In the genomic region with DNA sequence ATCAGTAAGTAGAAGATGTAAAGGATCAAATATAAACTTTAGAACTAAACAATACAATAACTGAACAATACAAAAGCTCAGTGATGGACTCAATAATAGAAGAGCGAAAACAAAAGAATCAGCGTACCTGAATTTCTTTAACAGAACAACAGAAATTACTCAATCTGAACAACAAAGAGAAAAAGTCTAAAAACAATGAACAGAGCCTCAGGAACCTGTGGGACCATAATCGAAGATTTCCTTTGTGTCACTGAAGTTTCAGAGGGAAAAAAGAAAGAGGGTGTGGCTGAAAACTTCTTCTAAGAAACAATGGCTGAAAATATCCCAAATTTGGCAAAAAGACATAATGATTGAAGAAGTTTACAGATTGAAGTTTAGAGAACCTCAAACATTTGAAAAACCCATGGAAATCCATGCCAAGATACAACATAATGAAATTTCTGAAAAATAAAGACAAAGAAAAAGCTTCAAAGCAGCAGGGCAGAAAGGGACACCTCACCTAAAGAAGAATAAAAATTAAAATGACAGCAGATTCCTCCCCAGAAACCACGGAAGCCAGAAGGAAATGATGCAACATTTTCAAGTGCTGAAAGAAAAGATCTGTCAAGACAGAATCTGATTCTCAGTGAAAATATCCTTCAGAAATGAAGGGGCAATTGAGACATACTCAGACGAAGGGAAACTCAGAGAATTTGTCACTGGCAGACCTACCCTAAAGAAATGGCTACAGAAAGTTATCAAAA, we compare ENCODE assay signal across 1 cellular context.
A peak's percentile ranks its signal among the peaks of the same experiment; 100 is the strongest.
TF ChIP-seq lines count a peak whose summit lies in the region.

No MANE protein-coding gene starts in this region.

TF ChIP-seq in K562, 482 proteins besides CTCF, POLR2A, EP300 and RAD21 (continued from another document and continues in another):
- TF ChIP-seq, protein P1, sequence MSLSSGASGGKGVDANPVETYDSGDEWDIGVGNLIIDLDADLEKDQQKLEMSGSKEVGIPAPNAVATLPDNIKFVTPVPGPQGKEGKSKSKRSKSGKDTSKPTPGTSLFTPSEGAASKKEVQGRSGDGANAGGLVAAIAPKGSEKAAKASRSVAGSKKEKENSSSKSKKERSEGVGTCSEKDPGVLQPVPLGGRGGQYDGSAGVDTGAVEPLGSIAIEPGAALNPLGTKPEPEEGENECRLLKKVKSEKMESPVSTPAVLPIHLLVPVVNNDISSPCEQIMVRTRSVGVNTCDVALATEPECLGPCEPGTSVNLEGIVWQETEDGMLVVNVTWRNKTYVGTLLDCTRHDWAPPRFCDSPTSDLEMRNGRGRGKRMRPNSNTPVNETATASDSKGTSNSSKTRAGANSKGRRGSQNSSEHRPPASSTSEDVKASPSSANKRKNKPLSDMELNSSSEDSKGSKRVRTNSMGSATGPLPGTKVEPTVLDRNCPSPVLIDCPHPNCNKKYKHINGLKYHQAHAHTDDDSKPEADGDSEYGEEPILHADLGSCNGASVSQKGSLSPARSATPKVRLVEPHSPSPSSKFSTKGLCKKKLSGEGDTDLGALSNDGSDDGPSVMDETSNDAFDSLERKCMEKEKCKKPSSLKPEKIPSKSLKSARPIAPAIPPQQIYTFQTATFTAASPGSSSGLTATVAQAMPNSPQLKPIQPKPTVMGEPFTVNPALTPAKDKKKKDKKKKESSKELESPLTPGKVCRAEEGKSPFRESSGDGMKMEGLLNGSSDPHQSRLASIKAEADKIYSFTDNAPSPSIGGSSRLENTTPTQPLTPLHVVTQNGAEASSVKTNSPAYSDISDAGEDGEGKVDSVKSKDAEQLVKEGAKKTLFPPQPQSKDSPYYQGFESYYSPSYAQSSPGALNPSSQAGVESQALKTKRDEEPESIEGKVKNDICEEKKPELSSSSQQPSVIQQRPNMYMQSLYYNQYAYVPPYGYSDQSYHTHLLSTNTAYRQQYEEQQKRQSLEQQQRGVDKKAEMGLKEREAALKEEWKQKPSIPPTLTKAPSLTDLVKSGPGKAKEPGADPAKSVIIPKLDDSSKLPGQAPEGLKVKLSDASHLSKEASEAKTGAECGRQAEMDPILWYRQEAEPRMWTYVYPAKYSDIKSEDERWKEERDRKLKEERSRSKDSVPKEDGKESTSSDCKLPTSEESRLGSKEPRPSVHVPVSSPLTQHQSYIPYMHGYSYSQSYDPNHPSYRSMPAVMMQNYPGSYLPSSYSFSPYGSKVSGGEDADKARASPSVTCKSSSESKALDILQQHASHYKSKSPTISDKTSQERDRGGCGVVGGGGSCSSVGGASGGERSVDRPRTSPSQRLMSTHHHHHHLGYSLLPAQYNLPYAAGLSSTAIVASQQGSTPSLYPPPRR (CRISPR knock-in tag; IDR thresholded peaks at IDR 0.05; ENCODE audit: borderline replicate concordance) = no peak
- TF ChIP-seq ZNF408 (CRISPR knock-in tag; IDR thresholded peaks at IDR 0.05; ENCODE audit: low read depth) (no peak), IFI16 (CRISPR knock-in tag; IDR thresholded peaks at IDR 0.05) (no peak), RCOR1 (IDR thresholded peaks at IDR 0.05; ENCODE audit: borderline replicate concordance in 1 of 2, low read depth in 2 of 2, low read length in 2 of 2) (peak in 1 of 2 experiments; percentile 69; a peak in 1 of 4 replicates), COPS2 (conservative IDR thresholded peaks at IDR 0.05) (no peak), ATF1 (CRISPR knock-in tag; IDR thresholded peaks at IDR 0.05) (no peak), ATF1 (tag; IDR thresholded peaks at IDR 0.05) (no peak), RAD51 (IDR thresholded peaks at IDR 0.05; ENCODE audit: borderline replicate concordance, low read depth) (no peak), NCOA1 (IDR thresholded peaks at IDR 0.05; ENCODE audit: low read depth) (no peak), CSDE1 (IDR thresholded peaks at IDR 0.05) (no peak), BHLHE40 (IDR thresholded peaks at IDR 0.05; ENCODE audit: low read length) (no peak), MTF1 (CRISPR knock-in tag; IDR thresholded peaks at IDR 0.05; ENCODE audit: borderline replicate concordance) (no peak), GABPA (tag; conservative IDR thresholded peaks at IDR 0.05; ENCODE audit: low read depth) (peak; percentile 59; the same call in 1 of the 2 replicates), NCOR1 (IDR thresholded peaks at IDR 0.05) (no peak), CEBPG (CRISPR knock-in tag; IDR thresholded peaks at IDR 0.05) (peak; percentile 95), CEBPG (tag; conservative IDR thresholded peaks at IDR 0.05 in 1 of 2, IDR thresholded peaks at IDR 0.05 in 1 of 2) (peak; percentile 98 to 99), ZNF212 (CRISPR knock-in tag; IDR thresholded peaks at IDR 0.05) (no peak), DIDO1 (tag; IDR thresholded peaks at IDR 0.05; ENCODE audit: low read depth) (no peak), HNRNPUL1 (IDR thresholded peaks at IDR 0.05; ENCODE audit: low read length) (no peak), BCL6 (CRISPR knock-in tag; IDR thresholded peaks at IDR 0.05) (no peak), MCM7 (IDR thresholded peaks at IDR 0.05) (no peak), PTBP1 (IDR thresholded peaks at IDR 0.05; ENCODE audit: low read depth, low read length) (no peak), KDM5B (IDR thresholded peaks at IDR 0.05; ENCODE audit: insufficient replicate concordance, low read depth, low read length) (no peak), CHCHD3 (CRISPR knock-in tag; IDR thresholded peaks at IDR 0.05) (no peak), DMBX1 (CRISPR knock-in tag; IDR thresholded peaks at IDR 0.05; ENCODE audit: borderline replicate concordance) (peak; percentile 34; the same call in 1 of the 2 replicates), PHB2 (IDR thresholded peaks at IDR 0.05; ENCODE audit: low read depth) (no peak), POLR2B (IDR thresholded peaks at IDR 0.05; ENCODE audit: low read depth, partially characterized antibody) (no peak), NRF1 (conservative IDR thresholded peaks at IDR 0.05 in 1 of 2, IDR thresholded peaks at IDR 0.05 in 1 of 2) (no peak), POLR3A (IDR thresholded peaks at IDR 0.05; ENCODE audit: borderline replicate concordance, extremely low read depth, insufficient read depth, insufficient read length) (no peak), U2AF2 (optimal IDR thresholded peaks at IDR 0.05; ENCODE audit: low read depth, low read length) (no peak), NFIC (IDR thresholded peaks at IDR 0.05) (no peak), FOXK1 (CRISPR knock-in tag; IDR thresholded peaks at IDR 0.05; ENCODE audit: borderline replicate concordance) (no peak), DNMT1 (IDR thresholded peaks at IDR 0.05) (no peak), NR3C1 (CRISPR knock-in tag; IDR thresholded peaks at IDR 0.05) (no peak), GABPB2 (CRISPR knock-in tag; conservative IDR thresholded peaks at IDR 0.05) (no peak), SNRNP70 (optimal IDR thresholded peaks at IDR 0.05; ENCODE audit: low read depth, low read length) (no peak), RBM17 (IDR thresholded peaks at IDR 0.05; ENCODE audit: borderline replicate concordance, low read depth, low read length) (no peak), TCF3 (CRISPR knock-in tag; IDR thresholded peaks at IDR 0.05) (no peak)
- TF ChIP-seq, protein P2, sequence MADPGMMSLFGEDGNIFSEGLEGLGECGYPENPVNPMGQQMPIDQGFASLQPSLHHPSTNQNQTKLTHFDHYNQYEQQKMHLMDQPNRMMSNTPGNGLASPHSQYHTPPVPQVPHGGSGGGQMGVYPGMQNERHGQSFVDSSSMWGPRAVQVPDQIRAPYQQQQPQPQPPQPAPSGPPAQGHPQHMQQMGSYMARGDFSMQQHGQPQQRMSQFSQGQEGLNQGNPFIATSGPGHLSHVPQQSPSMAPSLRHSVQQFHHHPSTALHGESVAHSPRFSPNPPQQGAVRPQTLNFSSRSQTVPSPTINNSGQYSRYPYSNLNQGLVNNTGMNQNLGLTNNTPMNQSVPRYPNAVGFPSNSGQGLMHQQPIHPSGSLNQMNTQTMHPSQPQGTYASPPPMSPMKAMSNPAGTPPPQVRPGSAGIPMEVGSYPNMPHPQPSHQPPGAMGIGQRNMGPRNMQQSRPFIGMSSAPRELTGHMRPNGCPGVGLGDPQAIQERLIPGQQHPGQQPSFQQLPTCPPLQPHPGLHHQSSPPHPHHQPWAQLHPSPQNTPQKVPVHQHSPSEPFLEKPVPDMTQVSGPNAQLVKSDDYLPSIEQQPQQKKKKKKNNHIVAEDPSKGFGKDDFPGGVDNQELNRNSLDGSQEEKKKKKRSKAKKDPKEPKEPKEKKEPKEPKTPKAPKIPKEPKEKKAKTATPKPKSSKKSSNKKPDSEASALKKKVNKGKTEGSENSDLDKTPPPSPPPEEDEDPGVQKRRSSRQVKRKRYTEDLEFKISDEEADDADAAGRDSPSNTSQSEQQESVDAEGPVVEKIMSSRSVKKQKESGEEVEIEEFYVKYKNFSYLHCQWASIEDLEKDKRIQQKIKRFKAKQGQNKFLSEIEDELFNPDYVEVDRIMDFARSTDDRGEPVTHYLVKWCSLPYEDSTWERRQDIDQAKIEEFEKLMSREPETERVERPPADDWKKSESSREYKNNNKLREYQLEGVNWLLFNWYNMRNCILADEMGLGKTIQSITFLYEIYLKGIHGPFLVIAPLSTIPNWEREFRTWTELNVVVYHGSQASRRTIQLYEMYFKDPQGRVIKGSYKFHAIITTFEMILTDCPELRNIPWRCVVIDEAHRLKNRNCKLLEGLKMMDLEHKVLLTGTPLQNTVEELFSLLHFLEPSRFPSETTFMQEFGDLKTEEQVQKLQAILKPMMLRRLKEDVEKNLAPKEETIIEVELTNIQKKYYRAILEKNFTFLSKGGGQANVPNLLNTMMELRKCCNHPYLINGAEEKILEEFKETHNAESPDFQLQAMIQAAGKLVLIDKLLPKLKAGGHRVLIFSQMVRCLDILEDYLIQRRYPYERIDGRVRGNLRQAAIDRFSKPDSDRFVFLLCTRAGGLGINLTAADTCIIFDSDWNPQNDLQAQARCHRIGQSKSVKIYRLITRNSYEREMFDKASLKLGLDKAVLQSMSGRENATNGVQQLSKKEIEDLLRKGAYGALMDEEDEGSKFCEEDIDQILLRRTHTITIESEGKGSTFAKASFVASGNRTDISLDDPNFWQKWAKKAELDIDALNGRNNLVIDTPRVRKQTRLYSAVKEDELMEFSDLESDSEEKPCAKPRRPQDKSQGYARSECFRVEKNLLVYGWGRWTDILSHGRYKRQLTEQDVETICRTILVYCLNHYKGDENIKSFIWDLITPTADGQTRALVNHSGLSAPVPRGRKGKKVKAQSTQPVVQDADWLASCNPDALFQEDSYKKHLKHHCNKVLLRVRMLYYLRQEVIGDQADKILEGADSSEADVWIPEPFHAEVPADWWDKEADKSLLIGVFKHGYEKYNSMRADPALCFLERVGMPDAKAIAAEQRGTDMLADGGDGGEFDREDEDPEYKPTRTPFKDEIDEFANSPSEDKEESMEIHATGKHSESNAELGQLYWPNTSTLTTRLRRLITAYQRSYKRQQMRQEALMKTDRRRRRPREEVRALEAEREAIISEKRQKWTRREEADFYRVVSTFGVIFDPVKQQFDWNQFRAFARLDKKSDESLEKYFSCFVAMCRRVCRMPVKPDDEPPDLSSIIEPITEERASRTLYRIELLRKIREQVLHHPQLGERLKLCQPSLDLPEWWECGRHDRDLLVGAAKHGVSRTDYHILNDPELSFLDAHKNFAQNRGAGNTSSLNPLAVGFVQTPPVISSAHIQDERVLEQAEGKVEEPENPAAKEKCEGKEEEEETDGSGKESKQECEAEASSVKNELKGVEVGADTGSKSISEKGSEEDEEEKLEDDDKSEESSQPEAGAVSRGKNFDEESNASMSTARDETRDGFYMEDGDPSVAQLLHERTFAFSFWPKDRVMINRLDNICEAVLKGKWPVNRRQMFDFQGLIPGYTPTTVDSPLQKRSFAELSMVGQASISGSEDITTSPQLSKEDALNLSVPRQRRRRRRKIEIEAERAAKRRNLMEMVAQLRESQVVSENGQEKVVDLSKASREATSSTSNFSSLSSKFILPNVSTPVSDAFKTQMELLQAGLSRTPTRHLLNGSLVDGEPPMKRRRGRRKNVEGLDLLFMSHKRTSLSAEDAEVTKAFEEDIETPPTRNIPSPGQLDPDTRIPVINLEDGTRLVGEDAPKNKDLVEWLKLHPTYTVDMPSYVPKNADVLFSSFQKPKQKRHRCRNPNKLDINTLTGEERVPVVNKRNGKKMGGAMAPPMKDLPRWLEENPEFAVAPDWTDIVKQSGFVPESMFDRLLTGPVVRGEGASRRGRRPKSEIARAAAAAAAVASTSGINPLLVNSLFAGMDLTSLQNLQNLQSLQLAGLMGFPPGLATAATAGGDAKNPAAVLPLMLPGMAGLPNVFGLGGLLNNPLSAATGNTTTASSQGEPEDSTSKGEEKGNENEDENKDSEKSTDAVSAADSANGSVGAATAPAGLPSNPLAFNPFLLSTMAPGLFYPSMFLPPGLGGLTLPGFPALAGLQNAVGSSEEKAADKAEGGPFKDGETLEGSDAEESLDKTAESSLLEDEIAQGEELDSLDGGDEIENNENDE (IDR thresholded peaks at IDR 0.05; ENCODE audit: low read depth, low read length) = no peak
- TF ChIP-seq, protein P3, sequence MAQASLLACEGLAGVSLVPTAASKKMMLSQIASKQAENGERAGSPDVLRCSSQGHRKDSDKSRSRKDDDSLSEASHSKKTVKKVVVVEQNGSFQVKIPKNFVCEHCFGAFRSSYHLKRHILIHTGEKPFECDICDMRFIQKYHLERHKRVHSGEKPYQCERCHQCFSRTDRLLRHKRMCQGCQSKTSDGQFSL (CRISPR knock-in tag; IDR thresholded peaks at IDR 0.05) = no peak
- TF ChIP-seq, protein P3 (tag; IDR thresholded peaks at IDR 0.05) = no peak
- TF ChIP-seq, protein P4, sequence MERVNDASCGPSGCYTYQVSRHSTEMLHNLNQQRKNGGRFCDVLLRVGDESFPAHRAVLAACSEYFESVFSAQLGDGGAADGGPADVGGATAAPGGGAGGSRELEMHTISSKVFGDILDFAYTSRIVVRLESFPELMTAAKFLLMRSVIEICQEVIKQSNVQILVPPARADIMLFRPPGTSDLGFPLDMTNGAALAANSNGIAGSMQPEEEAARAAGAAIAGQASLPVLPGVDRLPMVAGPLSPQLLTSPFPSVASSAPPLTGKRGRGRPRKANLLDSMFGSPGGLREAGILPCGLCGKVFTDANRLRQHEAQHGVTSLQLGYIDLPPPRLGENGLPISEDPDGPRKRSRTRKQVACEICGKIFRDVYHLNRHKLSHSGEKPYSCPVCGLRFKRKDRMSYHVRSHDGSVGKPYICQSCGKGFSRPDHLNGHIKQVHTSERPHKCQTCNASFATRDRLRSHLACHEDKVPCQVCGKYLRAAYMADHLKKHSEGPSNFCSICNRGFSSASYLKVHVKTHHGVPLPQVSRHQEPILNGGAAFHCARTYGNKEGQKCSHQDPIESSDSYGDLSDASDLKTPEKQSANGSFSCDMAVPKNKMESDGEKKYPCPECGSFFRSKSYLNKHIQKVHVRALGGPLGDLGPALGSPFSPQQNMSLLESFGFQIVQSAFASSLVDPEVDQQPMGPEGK (CRISPR knock-in tag; IDR thresholded peaks at IDR 0.05; ENCODE audit: borderline replicate concordance) = no peak
- TF ChIP-seq, protein P5, sequence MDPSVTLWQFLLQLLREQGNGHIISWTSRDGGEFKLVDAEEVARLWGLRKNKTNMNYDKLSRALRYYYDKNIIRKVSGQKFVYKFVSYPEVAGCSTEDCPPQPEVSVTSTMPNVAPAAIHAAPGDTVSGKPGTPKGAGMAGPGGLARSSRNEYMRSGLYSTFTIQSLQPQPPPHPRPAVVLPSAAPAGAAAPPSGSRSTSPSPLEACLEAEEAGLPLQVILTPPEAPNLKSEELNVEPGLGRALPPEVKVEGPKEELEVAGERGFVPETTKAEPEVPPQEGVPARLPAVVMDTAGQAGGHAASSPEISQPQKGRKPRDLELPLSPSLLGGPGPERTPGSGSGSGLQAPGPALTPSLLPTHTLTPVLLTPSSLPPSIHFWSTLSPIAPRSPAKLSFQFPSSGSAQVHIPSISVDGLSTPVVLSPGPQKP (CRISPR knock-in tag; IDR thresholded peaks at IDR 0.05) = no peak
